ENCODE assay signal across 11 cellular contexts in genomic region chr3:71062037-71062919, GRCh38.
DNase-seq lines count a peak whose midpoint lies in the region; ATAC-seq, FAIRE-seq and TF ChIP-seq lines count a peak whose summit lies in the region.
"Had no signal": no experiment of that assay in that cellular context is flagged by ENCODE, and none has a peak within 500 bp of the region (broad histone marks: within the 10 kb centered on the region; RNA-seq: fewer than 3 reads in every experiment).

No MANE protein-coding gene starts in this region.

- FAIRE-seq in K562 (lab: Jason Lieb, UNC): no peak
- FAIRE-seq: TTC549 had no signal

- H3K27ac ChIP-seq in K562 (ENCODE audit: extremely low read depth, low read depth, low read length) (no peak overlapping the region), liver (ENCODE audit: low read depth in 1 of 2, low read length in 2 of 2) (peak overlapping the region; percentile 26 to 92), temporal lobe (ENCODE audit: low read depth, low read length) (peak overlapping the region; percentile 1)

- no peak overlapping the region for H3K9ac ChIP-seq in K562 (ENCODE audit: insufficient read depth in 1 of 2, low read depth in 2 of 2, low read length in 2 of 2)
- H3K9ac ChIP-seq in liver (ENCODE audit: low read depth in 1 of 2, low read length in 2 of 2): peak overlapping the region in 1 of 2 donors; percentile 75

- H3K4me3 ChIP-seq in K562: no peak overlapping the region
- peak overlapping the region in 1 of 3 donors; percentile 74 for H3K4me3 ChIP-seq in liver (ENCODE audit: low read depth in 1 of 3, low read length in 3 of 3)
- H3K4me3 ChIP-seq: mucosa of descending colon had no signal

- no peak for TF ChIP-seq RAD21 in K562 (CRISPR knock-in tag; conservative IDR thresholded peaks at IDR 0.05 in 1 of 2, IDR thresholded peaks at IDR 0.05 in 1 of 2)
- no peak for TF ChIP-seq RAD21 in liver (IDR thresholded peaks at IDR 0.05)

- CTCF ChIA-PET in K562 (lab: Yijun Ruan, JAX; ENCODE audit: low intra/inter-chr PET ratio): no interaction called here

- in situ Hi-C loops in K562 (cut with MboI): no loop called here

- peak; percentile 20 for DNase-seq in HT1080 (ENCODE audit: low read depth)
- no peak for DNase-seq in K562 (ENCODE audit: extremely low read depth in 1 of 4, low spot score in 3 of 4)
- DNase-seq in SW480 (ENCODE audit: low spot score): no peak
- DNase-seq in putamen (ENCODE audit: low spot score): no peak
- no peak for DNase-seq in medulla oblongata (ENCODE audit: extremely low spot score)
- DNase-seq: NCI-H187 had no signal

- H3K9me3 ChIP-seq in K562 (replicated peaks; ENCODE audit: control insufficient read depth, insufficient read depth, low read depth, low read length): no peaks in the 10 kb centered on the region
- H3K9me3 ChIP-seq in liver (ENCODE audit: control insufficient read depth in 4 of 4, low read length in 3 of 4): no peaks in the 10 kb centered on the region
- H3K9me3 ChIP-seq: mucosa of descending colon had no signal

- TF ChIP-seq CTCF in K562 (IDR thresholded peaks at IDR 0.05 in 2 of 3, conservative IDR thresholded peaks at IDR 0.05 in 1 of 3; ENCODE audit: insufficient read depth in 2 of 3, low read depth in 1 of 3, low read length in 3 of 3) (no peak), liver (IDR thresholded peaks at IDR 0.05; ENCODE audit: low read depth, low read length, missing input control) (no peak)

- WGBS in K562 (ENCODE audit: insufficient coverage, low coverage, missing lambda C conversion rate): 32% methylated on average over 14 of the region's 14 CpGs
- WGBS in liver: 56% methylated on average over 14 of the region's 14 CpGs

- intact Hi-C loops in K562 (cut with micrococcal nuclease): loop anchor here (10.0 kb wide), 1 partner anchor 523 kb away; the partner anchor contains the start of gene FOXP1

- TF ChIP-seq EP300 in K562 (IDR thresholded peaks at IDR 0.05; ENCODE audit: low read length): no peak

- H3K27me3 ChIP-seq in K562 (ENCODE audit: control insufficient read depth in 2 of 2, insufficient read depth in 2 of 2, low read length in 2 of 2) (no peaks in the 10 kb centered on the region), liver (ENCODE audit: control insufficient read depth in 4 of 4, insufficient read depth in 4 of 4, low read length in 3 of 4) (no peaks in the 10 kb centered on the region)

- H3K9me1 ChIP-seq in K562 (ENCODE audit: control insufficient read depth, insufficient read depth, low read length): no peaks in the 10 kb centered on the region

- POLR2A ChIA-PET in K562 (lab: Yijun Ruan, JAX): interaction anchor here (0.6 to 1.3 kb wide), 2 partner anchors 12 to 191 kb away, joined by 3 read pairs; no protein-coding TSS in a partner anchor

- no peak for TF ChIP-seq POLR2A in K562 (conservative IDR thresholded peaks at IDR 0.05)

- no peak overlapping the region for H2AFZ ChIP-seq in K562 (ENCODE audit: low read depth, low read length)

- H3K4me1 ChIP-seq in K562 (replicated peaks in 1 of 2; ENCODE audit: control insufficient read depth in 2 of 2, insufficient read depth in 2 of 2, low read length in 2 of 2) (peaks cover 11 to 30% of the 10 kb centered on the region in 2 experiments; a peak in 4 of 5 replicates), liver (ENCODE audit: control insufficient read depth in 4 of 4, insufficient read depth in 4 of 4, low read length in 3 of 4) (peaks cover 1 to 39% (median 29%) of the 10 kb centered on the region in 4 donors)

- BruUV-seq in K562 (replicated peaks; lab: Mats Ljungman, UMichigan): no TSS peak

- H3K36me3 ChIP-seq in K562 (ENCODE audit: control insufficient read depth, insufficient read depth, low read length) (no peaks in the 10 kb centered on the region), liver (ENCODE audit: control insufficient read depth in 4 of 4, insufficient read depth in 3 of 4, low read depth in 1 of 4, low read length in 3 of 4) (no peaks in the 10 kb centered on the region)

- H4K20me1 ChIP-seq in K562 (replicated peaks; ENCODE audit: control insufficient read depth, insufficient read depth, low read length): peaks cover 6% of the 10 kb centered on the region; the same call in 1 of the 2 replicates

- H3K4me2 ChIP-seq in K562 (ENCODE audit: insufficient read depth, low read length): peak overlapping the region; percentile 18; the same call in 1 of the 2 replicates

- peaks cover 84% of the 10 kb centered on the region for H3K79me2 ChIP-seq in K562 (ENCODE audit: control insufficient read depth, insufficient read depth, low read length)

- no peak for ATAC-seq in K562
- ATAC-seq in GM19395 (IDR thresholded peaks at IDR 0.05; ENCODE audit: unreplicated experiment): no peak

TF ChIP-seq in K562, 482 proteins besides CTCF, POLR2A, EP300 and RAD21 (continues in another document):
- TF ChIP-seq ZNF253 (CRISPR knock-in tag; conservative IDR thresholded peaks at IDR 0.05) (no peak), SNIP1 (IDR thresholded peaks at IDR 0.05; ENCODE audit: low read depth) (no peak), CEBPB (tag; IDR thresholded peaks at IDR 0.05) (peak; percentile 96), PBX2 (CRISPR knock-in tag; IDR thresholded peaks at IDR 0.05; ENCODE audit: low read depth) (no peak), PBX2 (tag; conservative IDR thresholded peaks at IDR 0.05; ENCODE audit: low read depth) (peak; percentile 79)

TF ChIP-seq in liver, 16 proteins besides CTCF, POLR2A, EP300 and RAD21:
- TF ChIP-seq ZBTB33 (IDR thresholded peaks at IDR 0.05): no peak
- TF ChIP-seq GABPA (IDR thresholded peaks at IDR 0.05 in 1 of 2, conservative IDR thresholded peaks at IDR 0.05 in 1 of 2): no peak
- TF ChIP-seq RXRA (IDR thresholded peaks at IDR 0.05): no peak
- no peak for TF ChIP-seq FOXA1 (IDR thresholded peaks at IDR 0.05)
- no peak for TF ChIP-seq REST (IDR thresholded peaks at IDR 0.05)
- TF ChIP-seq SP1 (IDR thresholded peaks at IDR 0.05): no peak
- no peak for TF ChIP-seq FOXA2 (IDR thresholded peaks at IDR 0.05)
- TF ChIP-seq JUND (IDR thresholded peaks at IDR 0.05): no peak
- TF ChIP-seq ATF3 (IDR thresholded peaks at IDR 0.05): no peak
- no peak for TF ChIP-seq HNF4A (conservative IDR thresholded peaks at IDR 0.05)
- no peak for TF ChIP-seq MAX (IDR thresholded peaks at IDR 0.05)
- TF ChIP-seq HNF4G (IDR thresholded peaks at IDR 0.05): no peak
- no peak for TF ChIP-seq NR2F2 (IDR thresholded peaks at IDR 0.05)
- TF ChIP-seq EGR1 (IDR thresholded peaks at IDR 0.05; ENCODE audit: low read depth in 2 of 2): no peak
- TF ChIP-seq YY1 (IDR thresholded peaks at IDR 0.05): no peak
- TF ChIP-seq TAF1 (conservative IDR thresholded peaks at IDR 0.05): no peak
